11 cellular contexts compared by ENCODE assay signal in genomic region chr20:62797671-62798532, GRCh38. TPM values are rescaled to one million over a fixed set of nuclear protein-coding genes. Genes with fewer than 3 reads are reported as not detected.
DNase-seq lines count a peak whose midpoint lies in the region; ATAC-seq and TF ChIP-seq lines count a peak whose summit lies in the region.
"Had no signal": no experiment of that assay in that cellular context is flagged by ENCODE, and none has a peak within 500 bp of the region (broad histone marks: within the 10 kb centered on the region; RNA-seq: fewer than 3 reads in every experiment).

No MANE protein-coding gene starts in this region.

- no peaks in the 10 kb centered on the region; the same call in 1 of the 2 replicates for H3F3A ChIP-seq in OCI-LY1 (ENCODE audit: insufficient read depth, low read length)
- peaks cover 31% of the 10 kb centered on the region for H3F3A ChIP-seq in neural progenitor cell (ENCODE audit: low read depth)

- H3K4me3 Mint-ChIP-seq in CD4-positive, CD25-positive, alpha-beta regulatory T cell, result peak overlapping the region; percentile 79 to 88 (median 84)
- peak overlapping the region; percentile 84 for H3K4me3 Mint-ChIP-seq in dendritic cell treated with granulocyte-macrophage colony-stimulating factor and Interleukin-4, amounts not matched to agents 40 ng/mL and 50 ng/mL, for 4 days
- H3K4me3 Mint-ChIP-seq in neural progenitor cell, result peak overlapping the region; percentile 88

- H3K79me2 ChIP-seq in OCI-LY1 (ENCODE audit: insufficient read depth, low read length), result no peaks in the 10 kb centered on the region
- H3K79me2 ChIP-seq in neural progenitor cell (ENCODE audit: low read depth), result no peaks in the 10 kb centered on the region

- peaks cover 40% of the 10 kb centered on the region for H3K4me1 ChIP-seq in CD4-positive, CD25-positive, alpha-beta regulatory T cell (ENCODE audit: control insufficient read depth, insufficient read depth, low read length, poor library complexity, severe bottlenecking)
- peaks cover 31% of the 10 kb centered on the region for H3K4me1 ChIP-seq in OCI-LY1 (ENCODE audit: insufficient read depth, low read length, severe bottlenecking)
- H3K4me1 ChIP-seq in neural progenitor cell, result peaks cover 14% of the 10 kb centered on the region

- no peaks in the 10 kb centered on the region for H3K27me3 ChIP-seq in CD4-positive, CD25-positive, alpha-beta regulatory T cell (ENCODE audit: control insufficient read depth, insufficient read depth, low read length)
- H3K27me3 ChIP-seq in OCI-LY1 (ENCODE audit: insufficient read depth, low read length) (no peaks in the 10 kb centered on the region), neural progenitor cell (peaks cover 31% of the 10 kb centered on the region)
- H3K27me3 ChIP-seq: upper lobe of right lung had no signal

- H2AFZ ChIP-seq in OCI-LY1 (ENCODE audit: low read length) (no peak overlapping the region), neural progenitor cell (replicated peaks) (no peak overlapping the region)

- peaks cover 11% of the 10 kb centered on the region for H3K36me3 ChIP-seq in CD4-positive, CD25-positive, alpha-beta regulatory T cell (ENCODE audit: control insufficient read depth, insufficient read depth, low read length)
- H3K36me3 ChIP-seq in OCI-LY1 (ENCODE audit: insufficient read depth, low read length) (peaks cover 35% of the 10 kb centered on the region), neural progenitor cell (no peaks in the 10 kb centered on the region)

- no peaks in the 10 kb centered on the region for H3K9me2 ChIP-seq in OCI-LY1 (ENCODE audit: low read depth, low read length)

- DNase-seq in CD4-positive, CD25-positive, alpha-beta regulatory T cell, result no peak
- DNase-seq in neural progenitor cell (ENCODE audit: low spot score), result no peak
- DNase-seq in GM10266 (ENCODE audit: extremely low spot score), result no peak
- DNase-seq in inferior parietal cortex (ENCODE audit: extremely low spot score), result no peak
- DNase-seq in globus pallidus (ENCODE audit: low spot score), result no peak
- DNase-seq: activated effector memory CD4-positive, alpha-beta T cell treated with anti-CD3 and anti-CD28 coated beads, Interleukin-2, amount 50 U/mL, for 16 hours; KBM-7; upper lobe of right lung had no signal

- H3K27ac ChIP-seq in CD4-positive, CD25-positive, alpha-beta regulatory T cell (ENCODE audit: insufficient read depth, low read length, poor library complexity, severe bottlenecking), result peak overlapping the region; percentile 23
- H3K27ac ChIP-seq in OCI-LY1 (ENCODE audit: low read depth, low read length, poor library complexity, severe bottlenecking), result peak overlapping the region; percentile 30
- no peak overlapping the region for H3K27ac ChIP-seq in neural progenitor cell

- peak overlapping the region in 2 of 3 donors; percentile 36 to 42 for H3K27ac Mint-ChIP-seq in CD4-positive, CD25-positive, alpha-beta regulatory T cell
- peak overlapping the region; percentile 83 for H3K27ac Mint-ChIP-seq in dendritic cell treated with granulocyte-macrophage colony-stimulating factor and Interleukin-4, amounts not matched to agents 40 ng/mL and 50 ng/mL, for 4 days
- peak overlapping the region; percentile 66 for H3K27ac Mint-ChIP-seq in neural progenitor cell

- H3K36me3 Mint-ChIP-seq in CD4-positive, CD25-positive, alpha-beta regulatory T cell, result peaks cover 21% of the 10 kb centered on the region
- H3K36me3 Mint-ChIP-seq in dendritic cell treated with granulocyte-macrophage colony-stimulating factor and Interleukin-4, amounts not matched to agents 40 ng/mL and 50 ng/mL, for 4 days (ENCODE audit: low read depth), result peaks cover 51% of the 10 kb centered on the region
- H3K36me3 Mint-ChIP-seq in neural progenitor cell, result peaks cover 16% of the 10 kb centered on the region

- no peaks in the 10 kb centered on the region for H3K9me3 ChIP-seq in CD4-positive, CD25-positive, alpha-beta regulatory T cell (ENCODE audit: control insufficient read depth in 2 of 2, low read length in 2 of 2)
- H3K9me3 ChIP-seq in OCI-LY1 (ENCODE audit: low read length), result no peaks in the 10 kb centered on the region
- H3K9me3 ChIP-seq in neural progenitor cell (ENCODE audit: low read depth), result no peaks in the 10 kb centered on the region
- H3K9me3 ChIP-seq: upper lobe of right lung had no signal

- no peak for ATAC-seq in CD4-positive, CD25-positive, alpha-beta regulatory T cell (ENCODE audit: low read depth in 2 of 2)
- ATAC-seq in GM21576 (IDR thresholded peaks at IDR 0.05; ENCODE audit: unreplicated experiment), result no peak
- ATAC-seq: upper lobe of right lung had no signal

- H3K4me3 ChIP-seq in CD4-positive, CD25-positive, alpha-beta regulatory T cell (ENCODE audit: low read depth, low read length), result no peak overlapping the region
- H3K4me3 ChIP-seq in OCI-LY1 (ENCODE audit: low read depth, low read length, poor library complexity, severe bottlenecking) (no peak overlapping the region), neural progenitor cell (no peak overlapping the region)

- H3K4me2 ChIP-seq in OCI-LY1 (ENCODE audit: low read length) (0 out of 2 replicates have a peak overlapping the region, but pooled peaks have one; percentile 92), neural progenitor cell (no peak overlapping the region)

- intact Hi-C loops in dendritic cell treated with granulocyte-macrophage colony-stimulating factor and Interleukin-4, amounts not matched to agents 40 ng/mL and 50 ng/mL, for 4 days (cut with micrococcal nuclease), result no loop called here

- no peaks in the 10 kb centered on the region for H4K20me1 ChIP-seq in OCI-LY1 (ENCODE audit: insufficient read depth, low read length)
- H4K20me1 ChIP-seq in neural progenitor cell (ENCODE audit: low read depth), result peaks cover 15% of the 10 kb centered on the region

- peaks cover 0 to 43% (median 18%) of the 10 kb centered on the region in 4 donors for H3K4me1 Mint-ChIP-seq in CD4-positive, CD25-positive, alpha-beta regulatory T cell
- H3K4me1 Mint-ChIP-seq in dendritic cell treated with granulocyte-macrophage colony-stimulating factor and Interleukin-4, amounts not matched to agents 40 ng/mL and 50 ng/mL, for 4 days (ENCODE audit: low read depth), result peaks cover 66% of the 10 kb centered on the region
- peaks cover 20% of the 10 kb centered on the region for H3K4me1 Mint-ChIP-seq in neural progenitor cell

- peaks cover 14% of the 10 kb centered on the region for H3K27me3 Mint-ChIP-seq in CD4-positive, CD25-positive, alpha-beta regulatory T cell
- H3K27me3 Mint-ChIP-seq in dendritic cell treated with granulocyte-macrophage colony-stimulating factor and Interleukin-4, amounts not matched to agents 40 ng/mL and 50 ng/mL, for 4 days, result no peaks in the 10 kb centered on the region
- H3K27me3 Mint-ChIP-seq in neural progenitor cell (ENCODE audit: insufficient read depth, low read depth), result peaks cover 8% of the 10 kb centered on the region

- H3K9ac ChIP-seq in OCI-LY1 (ENCODE audit: low read length) (peak overlapping the region; percentile 75; the same call in 1 of the 2 replicates), neural progenitor cell (no peak overlapping the region)

- no peak for TF ChIP-seq CTCF in OCI-LY1 (IDR thresholded peaks at IDR 0.05; ENCODE audit: low read length)
- no peak for TF ChIP-seq CTCF in neural progenitor cell (IDR thresholded peaks at IDR 0.05)
- TF ChIP-seq CTCF in GM10266 (IDR thresholded peaks at IDR 0.05; ENCODE audit: control insufficient read depth, insufficient read depth, low read depth, missing control alignments), result no peak

- H3K9me3 Mint-ChIP-seq in CD4-positive, CD25-positive, alpha-beta regulatory T cell, result no peaks in the 10 kb centered on the region
- H3K9me3 Mint-ChIP-seq in dendritic cell treated with granulocyte-macrophage colony-stimulating factor and Interleukin-4, amounts not matched to agents 40 ng/mL and 50 ng/mL, for 4 days, result no peaks in the 10 kb centered on the region
- no peaks in the 10 kb centered on the region for H3K9me3 Mint-ChIP-seq in neural progenitor cell

RNA-seq across cellular contexts. Expression of gene MRGBP, which starts 1.6 kb away (rescaled TPM):
- total RNA-seq in CD4-positive, CD25-positive, alpha-beta regulatory T cell, result 7.0 TPM
- polyA plus RNA-seq in CD4-positive, CD25-positive, alpha-beta regulatory T cell, result 10 to 100 TPM in 2 of 4 donors, 1 to 10 TPM in 2; 7.9 to 11.5 (median 10.0) TPM
- total RNA-seq in neural progenitor cell (ENCODE audit: low replicate concordance), result 14.0 and 18.1 TPM in 2 replicates

RNA-seq across cellular contexts. Expression of gene OGFR, which starts 6.7 kb away (rescaled TPM):
- 61.1 TPM for total RNA-seq in CD4-positive, CD25-positive, alpha-beta regulatory T cell
- 10 to 100 TPM; 41.5 to 46.9 (median 42.0) TPM for polyA plus RNA-seq in CD4-positive, CD25-positive, alpha-beta regulatory T cell
- total RNA-seq in neural progenitor cell (ENCODE audit: low replicate concordance), result 7.0 and 23.9 TPM in 2 replicates

RNA-seq across cellular contexts. Expression of gene COL9A3, which starts 18.9 kb away (rescaled TPM):
- not detected for total RNA-seq in CD4-positive, CD25-positive, alpha-beta regulatory T cell
- not detected for polyA plus RNA-seq in CD4-positive, CD25-positive, alpha-beta regulatory T cell
- total RNA-seq in neural progenitor cell (ENCODE audit: low replicate concordance), result 10.5 and 34.8 TPM in 2 replicates
